In the genomic region with DNA sequence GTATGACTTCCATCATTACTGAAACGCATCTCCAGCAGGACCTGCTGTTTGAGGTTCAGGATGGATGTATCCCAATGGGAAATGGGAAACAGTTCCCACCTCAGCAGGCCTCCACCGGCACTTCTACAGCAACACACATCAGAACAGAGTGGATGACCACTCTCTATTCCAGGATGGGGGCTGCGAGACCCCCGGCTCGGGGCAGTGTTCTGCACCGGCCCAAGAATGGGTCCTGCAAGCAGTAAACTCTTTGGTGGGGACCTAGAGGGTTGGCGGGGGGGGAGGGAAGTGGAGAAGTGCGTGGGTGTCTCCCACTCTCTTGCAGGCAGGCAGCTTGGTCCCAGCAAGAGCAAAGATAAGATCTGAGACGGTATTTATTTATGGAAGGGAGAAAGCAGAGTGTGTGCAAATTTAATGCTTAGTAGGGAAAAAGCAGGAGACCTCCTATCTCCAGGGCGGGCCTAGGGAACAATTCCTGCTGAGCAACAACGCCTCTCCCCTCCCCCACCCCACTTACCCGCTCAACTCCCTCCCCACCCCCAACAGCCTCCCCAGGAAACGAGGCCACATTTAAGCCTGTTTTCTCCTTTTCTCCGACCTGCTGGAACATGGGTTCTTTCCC, we compare ENCODE assay signal across 1 cellular context.
A peak's percentile ranks its signal among the peaks of the same experiment; 100 is the strongest.
TF ChIP-seq lines count a peak whose summit lies in the region.

No MANE protein-coding gene starts in this region.

TF ChIP-seq in K562, 482 proteins besides CTCF, POLR2A, EP300 and RAD21 (continued from another document and continues in another):
- TF ChIP-seq, protein P1, sequence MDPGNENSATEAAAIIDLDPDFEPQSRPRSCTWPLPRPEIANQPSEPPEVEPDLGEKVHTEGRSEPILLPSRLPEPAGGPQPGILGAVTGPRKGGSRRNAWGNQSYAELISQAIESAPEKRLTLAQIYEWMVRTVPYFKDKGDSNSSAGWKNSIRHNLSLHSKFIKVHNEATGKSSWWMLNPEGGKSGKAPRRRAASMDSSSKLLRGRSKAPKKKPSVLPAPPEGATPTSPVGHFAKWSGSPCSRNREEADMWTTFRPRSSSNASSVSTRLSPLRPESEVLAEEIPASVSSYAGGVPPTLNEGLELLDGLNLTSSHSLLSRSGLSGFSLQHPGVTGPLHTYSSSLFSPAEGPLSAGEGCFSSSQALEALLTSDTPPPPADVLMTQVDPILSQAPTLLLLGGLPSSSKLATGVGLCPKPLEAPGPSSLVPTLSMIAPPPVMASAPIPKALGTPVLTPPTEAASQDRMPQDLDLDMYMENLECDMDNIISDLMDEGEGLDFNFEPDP (CRISPR knock-in tag; IDR thresholded peaks at IDR 0.05): no peak
- TF ChIP-seq, protein P2, sequence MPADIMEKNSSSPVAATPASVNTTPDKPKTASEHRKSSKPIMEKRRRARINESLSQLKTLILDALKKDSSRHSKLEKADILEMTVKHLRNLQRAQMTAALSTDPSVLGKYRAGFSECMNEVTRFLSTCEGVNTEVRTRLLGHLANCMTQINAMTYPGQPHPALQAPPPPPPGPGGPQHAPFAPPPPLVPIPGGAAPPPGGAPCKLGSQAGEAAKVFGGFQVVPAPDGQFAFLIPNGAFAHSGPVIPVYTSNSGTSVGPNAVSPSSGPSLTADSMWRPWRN (IDR thresholded peaks at IDR 0.05; ENCODE audit: low read depth): no peak
- TF ChIP-seq, protein P3, sequence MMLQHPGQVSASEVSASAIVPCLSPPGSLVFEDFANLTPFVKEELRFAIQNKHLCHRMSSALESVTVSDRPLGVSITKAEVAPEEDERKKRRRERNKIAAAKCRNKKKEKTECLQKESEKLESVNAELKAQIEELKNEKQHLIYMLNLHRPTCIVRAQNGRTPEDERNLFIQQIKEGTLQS (IDR thresholded peaks at IDR 0.05): no peak
- TF ChIP-seq, protein P3 (CRISPR knock-in tag; conservative IDR thresholded peaks at IDR 0.05): no peak
- TF ChIP-seq SMARCA4 (IDR thresholded peaks at IDR 0.05) (peak; percentile 24; the same call in 1 of the 2 replicates), CBFA2T2 (conservative IDR thresholded peaks at IDR 0.05) (no peak), ZNF347 (CRISPR knock-in tag; IDR thresholded peaks at IDR 0.05; ENCODE audit: low read depth) (no peak), SMC3 (conservative IDR thresholded peaks at IDR 0.05; ENCODE audit: insufficient read depth, low read depth, low read length) (no peak), ZNF318 (IDR thresholded peaks at IDR 0.05; ENCODE audit: borderline replicate concordance in 1 of 2, low read depth in 1 of 2) (no peak), SMARCB1 (IDR thresholded peaks at IDR 0.05; ENCODE audit: insufficient read length, low read depth) (no peak), CHD4 (IDR thresholded peaks at IDR 0.05; ENCODE audit: insufficient read depth, insufficient replicate concordance, low read depth, low read length, poor library complexity, severe bottlenecking) (no peak), KDM1A (IDR thresholded peaks at IDR 0.05) (no peak), ARID2 (IDR thresholded peaks at IDR 0.05) (no peak), ZNF584 (CRISPR knock-in tag; IDR thresholded peaks at IDR 0.05; ENCODE audit: low read depth) (no peak), SIN3B (IDR thresholded peaks at IDR 0.05; ENCODE audit: low read depth) (no peak), DPF2 (IDR thresholded peaks at IDR 0.05) (peak; percentile 43; the same call in 1 of the 2 replicates), ZNF316 (IDR thresholded peaks at IDR 0.05) (peak; percentile 67), RCOR1 (IDR thresholded peaks at IDR 0.05; ENCODE audit: borderline replicate concordance in 1 of 2, low read depth in 2 of 2, low read length in 2 of 2) (0 out of 4 replicates have a peak, but pooled peaks of 1 of the 2 experiments have one; percentile 11), ZNF449 (CRISPR knock-in tag; IDR thresholded peaks at IDR 0.05) (no peak), E2F5 (CRISPR knock-in tag; IDR thresholded peaks at IDR 0.05) (no peak), RFX7 (CRISPR knock-in tag; IDR thresholded peaks at IDR 0.05) (no peak), SPI1 (IDR thresholded peaks at IDR 0.05; ENCODE audit: borderline replicate concordance, low read depth, low read length) (peak; percentile 4; the same call in 1 of the 2 replicates), KAT2B (IDR thresholded peaks at IDR 0.05; ENCODE audit: low read depth, low read length) (no peak), USF2 (CRISPR knock-in tag; IDR thresholded peaks at IDR 0.05) (no peak), SMAD3 (CRISPR knock-in tag; conservative IDR thresholded peaks at IDR 0.05) (no peak)
- TF ChIP-seq, protein P4, sequence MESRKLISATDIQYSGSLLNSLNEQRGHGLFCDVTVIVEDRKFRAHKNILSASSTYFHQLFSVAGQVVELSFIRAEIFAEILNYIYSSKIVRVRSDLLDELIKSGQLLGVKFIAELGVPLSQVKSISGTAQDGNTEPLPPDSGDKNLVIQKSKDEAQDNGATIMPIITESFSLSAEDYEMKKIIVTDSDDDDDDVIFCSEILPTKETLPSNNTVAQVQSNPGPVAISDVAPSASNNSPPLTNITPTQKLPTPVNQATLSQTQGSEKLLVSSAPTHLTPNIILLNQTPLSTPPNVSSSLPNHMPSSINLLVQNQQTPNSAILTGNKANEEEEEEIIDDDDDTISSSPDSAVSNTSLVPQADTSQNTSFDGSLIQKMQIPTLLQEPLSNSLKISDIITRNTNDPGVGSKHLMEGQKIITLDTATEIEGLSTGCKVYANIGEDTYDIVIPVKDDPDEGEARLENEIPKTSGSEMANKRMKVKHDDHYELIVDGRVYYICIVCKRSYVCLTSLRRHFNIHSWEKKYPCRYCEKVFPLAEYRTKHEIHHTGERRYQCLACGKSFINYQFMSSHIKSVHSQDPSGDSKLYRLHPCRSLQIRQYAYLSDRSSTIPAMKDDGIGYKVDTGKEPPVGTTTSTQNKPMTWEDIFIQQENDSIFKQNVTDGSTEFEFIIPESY (CRISPR knock-in tag; IDR thresholded peaks at IDR 0.05): no peak
